In genomic region chr4:102535398-102536082, GRCh38 we compare ENCODE assay signal across 8 cellular contexts. TPM values are rescaled to one million over a fixed set of nuclear protein-coding genes. Genes with fewer than 3 reads are reported as not detected.
DNase-seq lines count a peak whose midpoint lies in the region; ATAC-seq and TF ChIP-seq lines count a peak whose summit lies in the region.

No MANE protein-coding gene starts in this region.

- TF ChIP-seq CTCF in epithelial cell of esophagus (IDR thresholded peaks at IDR 0.05; ENCODE audit: insufficient read depth, low read depth, low read length, missing control alignments), result no peak

- ATAC-seq in GM21423 (IDR thresholded peaks at IDR 0.05; ENCODE audit: unreplicated experiment), result peak; percentile 67
- ATAC-seq in HG03575 (IDR thresholded peaks at IDR 0.05; ENCODE audit: extremely low read depth, insufficient number of reproducible peaks, low FRiP score, unreplicated experiment), result peak; percentile 64
- ATAC-seq in GM21737 (IDR thresholded peaks at IDR 0.05; ENCODE audit: unreplicated experiment), result no peak

- H3K4me3 ChIP-seq in epithelial cell of esophagus (ENCODE audit: low read length), result no peak overlapping the region

- DNase-seq in EH (ENCODE audit: low read depth) (peak; percentile 67), epithelial cell of esophagus (ENCODE audit: low read depth) (peak; percentile 61), NCI-H146 treated with DMSO at 0.1 percent for 48 hours (lab: John Stamatoyannopoulos, UW; ENCODE audit: unreplicated experiment) (no peak), SK-N-DZ (ENCODE audit: low spot score) (no peak), HT-29 (ENCODE audit: low spot score) (no peak)

RNA-seq across cellular contexts. Expression of gene NFKB1, which starts 34.4 kb away (rescaled TPM):
- 6.2 and 7.3 TPM in 2 replicates for polyA plus RNA-seq in SK-N-DZ (2014; cell fraction: cytosol; rRNA removed)
- polyA plus RNA-seq in SK-N-DZ (2014; cell fraction: nucleus; rRNA removed), result 3.3 and 6.6 TPM in 2 replicates
- total RNA-seq in HT-29 (2014; rRNA removed; shearing (Covaris generic)), result 21.2 and 28.0 TPM in 2 replicates

Comparison
In these comparisons a context has a peak if more than half of its experiments do, and no peak if none do; other contexts are left out.
1. DNase-seq: peak in EH (single experiment) and epithelial cell of esophagus (single experiment); none in NCI-H146 treated with DMSO at 0.1 percent for 48 hours (single experiment), SK-N-DZ (single experiment) and HT-29 (single experiment).